ENCODE assay signal across 11 cellular contexts in the genomic region with DNA sequence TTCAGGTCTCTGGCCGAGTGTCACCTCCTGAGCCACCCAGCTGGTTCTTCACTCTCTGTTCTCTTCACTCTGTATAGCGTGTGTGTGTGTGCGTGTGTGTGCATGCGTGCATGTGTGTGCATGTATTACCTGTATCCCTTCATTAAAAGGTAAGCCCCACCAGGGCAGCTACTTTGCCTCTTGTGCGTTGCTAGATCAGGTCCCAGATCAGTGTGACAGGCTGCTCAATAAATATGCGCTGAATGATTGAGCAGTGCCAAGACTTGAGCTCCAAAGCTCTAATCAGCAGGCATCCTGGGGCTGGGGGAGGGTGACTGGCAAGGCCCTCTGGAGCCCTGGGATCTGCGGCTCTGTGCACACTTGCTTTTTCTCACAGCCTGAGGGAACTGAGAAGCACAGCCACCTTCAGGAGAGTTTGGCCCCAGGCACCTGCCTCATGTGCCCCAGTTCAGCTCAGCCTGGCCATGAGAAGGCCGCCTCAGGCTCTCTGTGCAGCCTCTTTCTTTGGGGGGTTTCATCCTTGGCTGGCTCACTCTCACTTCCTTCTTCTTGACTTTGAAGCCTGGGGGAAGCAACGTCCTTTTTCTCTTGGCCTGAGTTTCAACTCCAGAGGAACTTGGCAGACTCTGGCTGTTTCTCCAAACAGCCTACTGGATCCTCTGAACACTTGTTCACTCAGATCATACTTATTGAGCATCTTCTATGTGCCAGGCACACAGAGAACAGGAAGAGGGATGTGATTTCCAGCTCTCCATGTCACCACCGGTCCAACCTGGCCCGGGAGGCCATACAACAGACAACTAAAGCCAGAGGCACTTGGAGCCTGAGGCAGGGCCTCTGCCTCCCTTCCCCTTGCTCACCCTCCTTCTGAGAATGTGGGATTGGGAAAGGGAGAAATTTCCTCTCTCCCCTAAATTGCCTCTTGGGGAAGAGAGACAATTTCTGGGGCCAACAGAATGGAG.
A peak's percentile ranks its signal among the peaks of the same experiment; 100 is the strongest.
DNase-seq lines count a peak whose midpoint lies in the region; ATAC-seq and TF ChIP-seq lines count a peak whose summit lies in the region.
"Had no signal": no experiment of that assay in that cellular context is flagged by ENCODE, and none has a peak within 500 bp of the region (broad histone marks: within the 10 kb centered on the region; RNA-seq: fewer than 3 reads in every experiment).

No MANE protein-coding gene starts in this region.

- TF ChIP-seq CTCF in tibial nerve (IDR thresholded peaks at IDR 0.05) = no peak

- no peak for TF ChIP-seq EP300 in tibial nerve (IDR thresholded peaks at IDR 0.05)

- DNase-seq in SKM-1 treated with dmso at 0.1 percent for 144 hours (lab: John Stamatoyannopoulos, UW; ENCODE audit: unreplicated experiment) (peak; percentile 72), NCI-H1436 treated with DMSO at 0.1 percent for 48 hours (lab: John Stamatoyannopoulos, UW) (no peak), T-helper 2 cell (no peak), tibial nerve (ENCODE audit: low spot score in 2 of 2) (no peak)
- DNase-seq in stimulated activated naive B cell treated with anti-CD40 and anti-IgM and Interleukin-4, amounts not matched to agents 10 μg/mL and 1 μg/mL and 100 μg/mL, for 72 hours = peak; percentile 8
- DNase-seq: activated CD8-positive, alpha-beta memory T cell treated with anti-CD3 and anti-CD28 coated beads, Interleukin-2, amount 10 ng/mL, durations not matched to agents 7 days and 5 days; islet precursor cell; NCI-H2081 treated with DMSO at 0.1 percent for 48 hours had no signal

- H3K4me1 ChIP-seq in tibial nerve = peaks cover 0 to 15% (median 0%) of the 10 kb centered on the region in 4 donors

- H3K9me3 Mint-ChIP-seq in stimulated activated naive B cell treated with anti-CD40 and anti-IgM and Interleukin-4, amounts not matched to agents 10 μg/mL and 1 μg/mL and 100 μg/mL, for 72 hours = peaks cover 3 to 4% of the 10 kb centered on the region in 2 donors

- H3K36me3 Mint-ChIP-seq in stimulated activated naive B cell treated with anti-CD40 and anti-IgM and Interleukin-4, amounts not matched to agents 10 μg/mL and 1 μg/mL and 100 μg/mL, for 72 hours = no peaks in the 10 kb centered on the region
- H3K36me3 Mint-ChIP-seq: activated CD8-positive, alpha-beta memory T cell treated with anti-CD3 and anti-CD28 coated beads, Interleukin-2, amount 10 ng/mL, durations not matched to agents 7 days and 5 days had no signal

- no peaks in the 10 kb centered on the region for H3K36me3 ChIP-seq in tibial nerve

- H3K4me3 ChIP-seq in tibial nerve = no peak overlapping the region

- ATAC-seq in GM19043 (IDR thresholded peaks at IDR 0.05; ENCODE audit: low read depth, unreplicated experiment) = peak; percentile 96
- ATAC-seq in HG03175 (IDR thresholded peaks at IDR 0.05; ENCODE audit: unreplicated experiment) = peak; percentile 43
- peak; percentile 80 to 88 for ATAC-seq in stimulated activated naive B cell treated with anti-CD40 and anti-IgM and Interleukin-4, amounts not matched to agents 10 μg/mL and 1 μg/mL and 100 μg/mL, for 72 hours (replicated peaks)
- ATAC-seq: activated CD8-positive, alpha-beta memory T cell treated with anti-CD3 and anti-CD28 coated beads, Interleukin-2, amount 10 ng/mL, durations not matched to agents 7 days and 5 days had no signal

- H3K27me3 Mint-ChIP-seq in stimulated activated naive B cell treated with anti-CD40 and anti-IgM and Interleukin-4, amounts not matched to agents 10 μg/mL and 1 μg/mL and 100 μg/mL, for 72 hours = peaks cover 0 to 4% of the 10 kb centered on the region in 2 donors
- H3K27me3 Mint-ChIP-seq: activated CD8-positive, alpha-beta memory T cell treated with anti-CD3 and anti-CD28 coated beads, Interleukin-2, amount 10 ng/mL, durations not matched to agents 7 days and 5 days had no signal

- no peak overlapping the region for H3K4me3 Mint-ChIP-seq in stimulated activated naive B cell treated with anti-CD40 and anti-IgM and Interleukin-4, amounts not matched to agents 10 μg/mL and 1 μg/mL and 100 μg/mL, for 72 hours
- H3K4me3 Mint-ChIP-seq: activated CD8-positive, alpha-beta memory T cell treated with anti-CD3 and anti-CD28 coated beads, Interleukin-2, amount 10 ng/mL, durations not matched to agents 7 days and 5 days had no signal

- WGBS in tibial nerve, 2 donors = 75 to 84% methylated on average over 10 to 11 of the region's 11 CpGs

- no peaks in the 10 kb centered on the region for H3K9me3 ChIP-seq in tibial nerve

- TF ChIP-seq POLR2A in tibial nerve (IDR thresholded peaks at IDR 0.05) = no peak

- H3K27me3 ChIP-seq in tibial nerve = no peaks in the 10 kb centered on the region

- no peak overlapping the region for H3K27ac Mint-ChIP-seq in stimulated activated naive B cell treated with anti-CD40 and anti-IgM and Interleukin-4, amounts not matched to agents 10 μg/mL and 1 μg/mL and 100 μg/mL, for 72 hours
- H3K27ac Mint-ChIP-seq: activated CD8-positive, alpha-beta memory T cell treated with anti-CD3 and anti-CD28 coated beads, Interleukin-2, amount 10 ng/mL, durations not matched to agents 7 days and 5 days had no signal

- H3K27ac ChIP-seq in tibial nerve = no peak overlapping the region
- H3K27ac ChIP-seq: epithelial cell of prostate had no signal

- peaks cover 6 to 16% of the 10 kb centered on the region in 2 donors for H3K4me1 Mint-ChIP-seq in stimulated activated naive B cell treated with anti-CD40 and anti-IgM and Interleukin-4, amounts not matched to agents 10 μg/mL and 1 μg/mL and 100 μg/mL, for 72 hours
- H3K4me1 Mint-ChIP-seq: activated CD8-positive, alpha-beta memory T cell treated with anti-CD3 and anti-CD28 coated beads, Interleukin-2, amount 10 ng/mL, durations not matched to agents 7 days and 5 days had no signal

Comparison
In these comparisons a context has a peak if more than half of its experiments do, and no peak if none do; other contexts are left out.
1. ATAC-seq: peak in every context shown above with its lines; median percentile 96 in GM19043; 84 in stimulated activated naive B cell treated with anti-CD40 and anti-IgM and Interleukin-4, amounts not matched to agents 10 μg/mL and 1 μg/mL and 100 μg/mL, for 72 hours; 43 in HG03175.
2. DNase-seq: peak in SKM-1 treated with dmso at 0.1 percent for 144 hours (single experiment) and stimulated activated naive B cell treated with anti-CD40 and anti-IgM and Interleukin-4, amounts not matched to agents 10 μg/mL and 1 μg/mL and 100 μg/mL, for 72 hours (single experiment); none in NCI-H1436 treated with DMSO at 0.1 percent for 48 hours (single experiment), T-helper 2 cell (0 of 5) and tibial nerve (0 of 2).